8 cellular contexts compared by ENCODE assay signal in the genomic region with DNA sequence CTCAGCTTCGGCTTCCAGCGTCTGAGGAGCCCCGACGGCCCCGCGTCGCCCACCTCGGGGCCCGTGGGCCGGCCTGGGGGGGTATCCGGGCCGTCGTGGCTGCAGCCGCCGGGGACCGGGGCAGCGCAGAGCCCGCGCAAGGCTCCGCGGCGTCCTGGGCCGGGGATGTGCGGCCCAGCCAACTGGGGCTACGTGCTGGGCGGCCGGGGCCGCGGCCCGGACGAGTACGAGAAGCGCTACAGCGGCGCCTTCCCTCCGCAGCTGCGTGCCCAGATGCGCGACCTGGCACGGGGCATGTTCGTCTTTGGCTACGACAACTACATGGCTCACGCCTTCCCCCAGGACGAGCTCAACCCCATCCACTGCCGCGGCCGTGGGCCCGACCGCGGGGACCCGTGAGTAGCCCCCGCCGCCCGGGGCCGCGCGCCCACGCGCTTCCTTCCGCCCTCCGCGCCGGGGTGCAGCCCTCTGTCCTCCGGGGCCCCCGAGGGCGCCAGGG. TPM values are rescaled to one million over a fixed set of nuclear protein-coding genes. Genes with fewer than 3 reads are reported as not detected.
DNase-seq lines count a peak whose midpoint lies in the region; ATAC-seq and TF ChIP-seq lines count a peak whose summit lies in the region.

No MANE protein-coding gene starts in this region.

- H3K27me3 Mint-ChIP-seq in MCF 10A (ENCODE audit: insufficient read depth, unreplicated experiment) (no peaks in the 10 kb centered on the region), immature natural killer cell (ENCODE audit: low read depth in 3 of 3) (peaks cover 2 to 12% (median 7%) of the 10 kb centered on the region in 3 donors)

- DNase-seq in AG04449 (ENCODE audit: low read depth, low spot score) (no peak), T-helper 9 cell (peak; percentile 38), MCF 10A (ENCODE audit: unreplicated experiment) (peak; percentile 38), immature natural killer cell (peak; percentile 68 to 73 (median 71)), epidermal melanocyte (ENCODE audit: insufficient read length, low spot score) (no peak)
- peak; percentile 32 to 49 for DNase-seq in stimulated activated CD4-positive, alpha-beta T cell treated with anti-CD3 and anti-CD28 coated beads, Interleukin-1b, Interleukin-23, amount 100 ng/mL, for 4 hours (ENCODE audit: low read depth in 2 of 2)

- ATAC-seq in GM19043 (IDR thresholded peaks at IDR 0.05; ENCODE audit: low read depth, unreplicated experiment) (peak; percentile 7), HG03196 (IDR thresholded peaks at IDR 0.05; ENCODE audit: unreplicated experiment) (peak; percentile 12)

- POLR2A ChIA-PET in AG04449 (lab: Yijun Ruan, JAX), result no interaction called here
- POLR2A ChIA-PET in MCF 10A (lab: Yijun Ruan, JAX), result interaction anchor here (0.6 to 8.4 kb wide), 11 partner anchors 8 to 770 kb away, joined by 3 to 115 read pairs (median 8); partner anchors contain the start of gene ARL8B

- H3K4me3 Mint-ChIP-seq in MCF 10A (ENCODE audit: unreplicated experiment), result peak overlapping the region; percentile 70
- peak overlapping the region; percentile 90 to 97 (median 97) for H3K4me3 Mint-ChIP-seq in immature natural killer cell

- intact Hi-C loops in MCF 10A (cut with micrococcal nuclease), result loop anchor here (2.0 to 10.0 kb wide), 4 partner anchors 51 to 476 kb away; partner anchors contain the start of gene ARL8B

- no peaks in the 10 kb centered on the region for H3K9me3 Mint-ChIP-seq in MCF 10A (ENCODE audit: unreplicated experiment)
- H3K9me3 Mint-ChIP-seq in immature natural killer cell, result no peaks in the 10 kb centered on the region

- H3K27ac Mint-ChIP-seq in MCF 10A (ENCODE audit: low read depth, unreplicated experiment), result peak overlapping the region; percentile 95
- H3K27ac Mint-ChIP-seq in immature natural killer cell, result peak overlapping the region; percentile 83 to 97 (median 92)

- peaks cover 31% of the 10 kb centered on the region for H3K4me1 Mint-ChIP-seq in MCF 10A (ENCODE audit: insufficient read depth, unreplicated experiment)
- peaks cover 44 to 59% of the 10 kb centered on the region in 2 donors for H3K4me1 Mint-ChIP-seq in immature natural killer cell

- H3K36me3 Mint-ChIP-seq in MCF 10A (ENCODE audit: insufficient read depth, unreplicated experiment) (peaks cover 40% of the 10 kb centered on the region), immature natural killer cell (peaks cover 0 to 5% (median 0%) of the 10 kb centered on the region in 3 donors)

- H3K4me3 ChIP-seq in AG04449 (ENCODE audit: low read depth, low read length), result peak overlapping the region; percentile 90

- BruUV-seq in MCF 10A (replicated peaks; lab: Mats Ljungman, UMichigan), result no TSS peak

- TF ChIP-seq CTCF in AG04449 (IDR thresholded peaks at IDR 0.05; ENCODE audit: insufficient read depth, low read length, missing control alignments) (no peak), MCF 10A (IDR thresholded peaks at IDR 0.05; ENCODE audit: unreplicated experiment) (no peak)

- CTCF ChIA-PET in AG04449 (lab: Yijun Ruan, JAX) (interaction anchor here (1.0 to 2.3 kb wide), 2 partner anchors 66 to 476 kb away, joined by 4 to 14 read pairs; partner anchors contain the start of gene ARL8B), MCF 10A (lab: Yijun Ruan, JAX) (interaction anchor here (2.1 to 2.5 kb wide), 2 partner anchors 10 to 65 kb away, joined by 12 to 13 read pairs; no protein-coding TSS in a partner anchor)

RNA-seq across cellular contexts. Expression of gene EDEM1, which starts 0.5 kb away (rescaled TPM):
- total RNA-seq in MCF 10A (2022), result 114 and 157 TPM in 2 replicates
- polyA plus RNA-seq in immature natural killer cell, result 10 to 100 TPM; 15.3 to 29.3 (median 24.0) TPM

Comparison
In these comparisons a context has a peak if more than half of its experiments do, and no peak if none do; other contexts are left out.
1. DNase-seq: peak in T-helper 9 cell (single experiment), MCF 10A (single experiment), immature natural killer cell (3 of 3) and stimulated activated CD4-positive, alpha-beta T cell treated with anti-CD3 and anti-CD28 coated beads, Interleukin-1b, Interleukin-23, amount 100 ng/mL, for 4 hours (2 of 2); none in AG04449 (single experiment) and epidermal melanocyte (single experiment).